ENCODE assay signal across 24 cellular contexts in genomic region chr5:20305463-20305862, GRCh38.
"Had no signal": no experiment of that assay in that cellular context is flagged by ENCODE, and none has a peak within 500 bp of the region (broad histone marks: within the 10 kb centered on the region; RNA-seq: fewer than 3 reads in every experiment).

No MANE protein-coding gene starts in this region.

- DNase-seq: dorsolateral prefrontal cortex; effector CD4-positive, alpha-beta T cell; left cardiac atrium; natural killer cell; occipital lobe; stimulated activated CD4-positive, alpha-beta T cell treated with anti-CD3 and anti-CD28 coated beads, Interleukin-12 subunit alpha, Interleukin-12 subunit beta, amount 100 ng/mL, for 4 hours; stimulated activated CD4-positive, alpha-beta T cell treated with anti-CD3 and anti-CD28 coated beads, Interleukin-1b, Interleukin-23, amount 100 ng/mL, for 48 hours; stimulated activated CD4-positive, alpha-beta T cell treated with anti-CD3 and anti-CD28 coated beads, Interleukin-4, amount 100 ng/mL, for 1 hour; stimulated activated CD8-positive, alpha-beta memory T cell treated with anti-CD3 and anti-CD28 coated beads, Interleukin-4, amount 100 ng/mL, for 48 hours; stimulated activated naive CD4-positive, alpha-beta T cell; stimulated activated naive CD8-positive, alpha-beta T cell treated with anti-CD3 and anti-CD28 coated beads, Interleukin-15, amount 100 ng/mL, for 72 hours; thyroid gland; trophoblast cell had no signal

- H3K4me3 Mint-ChIP-seq: memory B cell; natural killer cell; stimulated activated naive CD8-positive, alpha-beta T cell treated with anti-CD3 and anti-CD28 coated beads, Interleukin-15, amount 100 ng/mL, for 72 hours had no signal

- ATAC-seq: left cardiac atrium; left lung; natural killer cell; pancreas; sciatic nerve; stimulated activated naive CD8-positive, alpha-beta T cell treated with anti-CD3 and anti-CD28 coated beads, Interleukin-15, amount 100 ng/mL, for 72 hours had no signal

- H3K4me2 ChIP-seq: smooth muscle cell had no signal

- H3K4me1 Mint-ChIP-seq: memory B cell; natural killer cell; stimulated activated naive CD8-positive, alpha-beta T cell treated with anti-CD3 and anti-CD28 coated beads, Interleukin-15, amount 100 ng/mL, for 72 hours had no signal

- H3K9me3 ChIP-seq: pancreas, suprapubic skin, thyroid gland, vagina had no signal

- FAIRE-seq: colon, frontal cortex, pancreas had no signal

- H3K27me3 Mint-ChIP-seq: memory B cell; progenitor cell of endocrine pancreas; stimulated activated naive CD8-positive, alpha-beta T cell treated with anti-CD3 and anti-CD28 coated beads, Interleukin-15, amount 100 ng/mL, for 72 hours had no signal

- H3K4me1 ChIP-seq: left lung, pancreas, suprapubic skin, thyroid gland, vagina had no signal

- H3K4me3 ChIP-seq: dorsolateral prefrontal cortex, left lung, lung, pancreas, smooth muscle cell, suprapubic skin, thyroid gland, vagina had no signal

- H3K27ac Mint-ChIP-seq: memory B cell; natural killer cell; progenitor cell of endocrine pancreas; stimulated activated naive CD8-positive, alpha-beta T cell treated with anti-CD3 and anti-CD28 coated beads, Interleukin-15, amount 100 ng/mL, for 72 hours had no signal

- H3K9me3 Mint-ChIP-seq: memory B cell had no signal

- H3K27ac ChIP-seq: dorsolateral prefrontal cortex, left lung, pancreas, suprapubic skin, thyroid gland, vagina had no signal

- H3K27me3 ChIP-seq: dorsolateral prefrontal cortex, left lung, pancreas, suprapubic skin, thyroid gland, vagina had no signal

- H3K36me3 ChIP-seq: left lung, pancreas, suprapubic skin, thyroid gland, vagina had no signal

- H3K36me3 Mint-ChIP-seq: memory B cell, natural killer cell had no signal
